In the genomic region with DNA sequence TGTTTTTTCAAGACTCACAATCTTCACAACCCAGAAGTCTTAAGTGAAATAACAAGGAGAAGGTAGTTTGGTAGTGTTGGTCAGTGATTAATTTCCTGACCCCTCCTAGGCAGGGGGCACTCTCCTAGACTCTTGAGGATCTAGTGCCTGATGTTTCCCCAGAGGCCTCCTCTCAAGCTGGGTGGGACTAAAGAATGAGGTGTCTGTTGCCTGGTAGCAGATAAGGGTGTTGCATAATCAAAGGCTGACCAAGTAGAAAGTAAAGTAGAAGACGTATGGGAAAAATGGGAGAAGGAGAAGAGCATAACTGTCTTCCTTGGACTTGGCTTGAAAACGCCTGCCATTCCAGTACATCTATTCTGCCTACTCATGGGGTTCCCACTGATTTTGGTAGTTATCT, we compare ENCODE assay signal across 1 cellular context.
TF ChIP-seq lines count a peak whose summit lies in the region.

No MANE protein-coding gene starts in this region.

TF ChIP-seq in HepG2, 621 proteins besides CTCF, POLR2A, EP300 and RAD21:
- TF ChIP-seq, protein P1, sequence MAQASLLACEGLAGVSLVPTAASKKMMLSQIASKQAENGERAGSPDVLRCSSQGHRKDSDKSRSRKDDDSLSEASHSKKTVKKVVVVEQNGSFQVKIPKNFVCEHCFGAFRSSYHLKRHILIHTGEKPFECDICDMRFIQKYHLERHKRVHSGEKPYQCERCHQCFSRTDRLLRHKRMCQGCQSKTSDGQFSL (CRISPR knock-in tag; IDR thresholded peaks at IDR 0.05), result no peak
- TF ChIP-seq CEBPB (IDR thresholded peaks at IDR 0.05; ENCODE audit: borderline replicate concordance, low read depth, low read length), result peak; percentile 35; the same call in 1 of the 2 replicates
